ENCODE assay signal across 18 cellular contexts in genomic region chr2:7721413-7721995, GRCh38.
DNase-seq lines count a peak whose midpoint lies in the region; ATAC-seq lines count a peak whose summit lies in the region.
"Had no signal": no experiment of that assay in that cellular context is flagged by ENCODE, and none has a peak within 500 bp of the region (broad histone marks: within the 10 kb centered on the region; RNA-seq: fewer than 3 reads in every experiment).

No MANE protein-coding gene starts in this region.

- peak overlapping the region; percentile 90 for H3K4me3 Mint-ChIP-seq in activated CD8-positive, alpha-beta memory T cell treated with anti-CD3 and anti-CD28 coated beads, Interleukin-2, amount 10 ng/mL, durations not matched to agents 7 days and 5 days
- H3K4me3 Mint-ChIP-seq in T-cell (peak overlapping the region in 1 of 3 donors; percentile 4), immature natural killer cell (peak overlapping the region in 1 of 5 donors; percentile 76)
- peak overlapping the region; percentile 42 for H3K4me3 Mint-ChIP-seq in activated T-helper 17 cell treated with anti-CD3 and anti-CD28 coated beads, Interleukin-2, amount 50 U/mL, for 72 hours
- H3K4me3 Mint-ChIP-seq: CD14-positive monocyte had no signal

- H3K27ac Mint-ChIP-seq in activated CD8-positive, alpha-beta memory T cell treated with anti-CD3 and anti-CD28 coated beads, Interleukin-2, amount 10 ng/mL, durations not matched to agents 7 days and 5 days: peak overlapping the region; percentile 97
- H3K27ac Mint-ChIP-seq in T-cell (peak overlapping the region; percentile 75 to 81), immature natural killer cell (peak overlapping the region in 4 of 6 donors; percentile 20 to 98 (median 80))
- no peak overlapping the region for H3K27ac Mint-ChIP-seq in activated T-helper 17 cell treated with anti-CD3 and anti-CD28 coated beads, Interleukin-2, amount 50 U/mL, for 72 hours

- H3K36me3 Mint-ChIP-seq in activated CD8-positive, alpha-beta memory T cell treated with anti-CD3 and anti-CD28 coated beads, Interleukin-2, amount 10 ng/mL, durations not matched to agents 7 days and 5 days: peaks cover 31% of the 10 kb centered on the region
- H3K36me3 Mint-ChIP-seq in T-cell (no peaks in the 10 kb centered on the region), immature natural killer cell (no peaks in the 10 kb centered on the region)
- H3K36me3 Mint-ChIP-seq in activated T-helper 17 cell treated with anti-CD3 and anti-CD28 coated beads, Interleukin-2, amount 50 U/mL, for 72 hours (ENCODE audit: low read depth): no peaks in the 10 kb centered on the region
- H3K36me3 Mint-ChIP-seq: CD14-positive monocyte had no signal

- no peak for ATAC-seq in activated CD8-positive, alpha-beta memory T cell treated with anti-CD3 and anti-CD28 coated beads, Interleukin-2, amount 10 ng/mL, durations not matched to agents 7 days and 5 days
- ATAC-seq in T-cell (replicated peaks in 1 of 4) (no peak), GM21786 (IDR thresholded peaks at IDR 0.05; ENCODE audit: unreplicated experiment) (no peak)
- no peak for ATAC-seq in activated T-helper 17 cell treated with anti-CD3 and anti-CD28 coated beads, Interleukin-2, amount 50 U/mL, for 72 hours (replicated peaks)

- peaks cover 59% of the 10 kb centered on the region for H3K4me1 Mint-ChIP-seq in activated CD8-positive, alpha-beta memory T cell treated with anti-CD3 and anti-CD28 coated beads, Interleukin-2, amount 10 ng/mL, durations not matched to agents 7 days and 5 days
- H3K4me1 Mint-ChIP-seq in T-cell: peaks cover 29 to 47% (median 34%) of the 10 kb centered on the region in 3 donors
- peaks cover 16% of the 10 kb centered on the region for H3K4me1 Mint-ChIP-seq in activated T-helper 17 cell treated with anti-CD3 and anti-CD28 coated beads, Interleukin-2, amount 50 U/mL, for 72 hours
- H3K4me1 Mint-ChIP-seq in immature natural killer cell: peaks cover 49 to 53% of the 10 kb centered on the region in 2 donors

- CTCF ChIA-PET in activated CD8-positive, alpha-beta memory T cell treated with anti-CD3 and anti-CD28 coated beads, Interleukin-2, amount 10 ng/mL, durations not matched to agents 7 days and 5 days (lab: Charles Lee): interaction anchor here (0.7 to 2.5 kb wide), 2 partner anchors 12 to 959 kb away, joined by 3 to 7 read pairs; no protein-coding TSS in a partner anchor
- CTCF ChIA-PET in T-cell (lab: Charles Lee): interaction anchor here in 1 of 2 donors (0.6 kb wide), 1 partner anchor 98 kb away, joined by 3 read pairs; no protein-coding TSS in a partner anchor

- POLR2A ChIA-PET in T-cell (lab: Charles Lee): interaction anchor here in 1 of 2 donors (1.2 kb wide), 1 partner anchor 960 kb away, joined by 3 read pairs; no protein-coding TSS in a partner anchor

- peaks cover 3% of the 10 kb centered on the region for H3K9me3 Mint-ChIP-seq in activated CD8-positive, alpha-beta memory T cell treated with anti-CD3 and anti-CD28 coated beads, Interleukin-2, amount 10 ng/mL, durations not matched to agents 7 days and 5 days (ENCODE audit: low read depth)
- H3K9me3 Mint-ChIP-seq in T-cell (no peaks in the 10 kb centered on the region), immature natural killer cell (no peaks in the 10 kb centered on the region)
- no peaks in the 10 kb centered on the region for H3K9me3 Mint-ChIP-seq in activated T-helper 17 cell treated with anti-CD3 and anti-CD28 coated beads, Interleukin-2, amount 50 U/mL, for 72 hours
- H3K9me3 Mint-ChIP-seq: CD14-positive monocyte had no signal

- H3K27me3 Mint-ChIP-seq in activated CD8-positive, alpha-beta memory T cell treated with anti-CD3 and anti-CD28 coated beads, Interleukin-2, amount 10 ng/mL, durations not matched to agents 7 days and 5 days: no peaks in the 10 kb centered on the region
- H3K27me3 Mint-ChIP-seq in T-cell: no peaks in the 10 kb centered on the region
- no peaks in the 10 kb centered on the region for H3K27me3 Mint-ChIP-seq in activated T-helper 17 cell treated with anti-CD3 and anti-CD28 coated beads, Interleukin-2, amount 50 U/mL, for 72 hours
- H3K27me3 Mint-ChIP-seq in immature natural killer cell (ENCODE audit: low read depth in 3 of 3): peaks cover 2 to 8% (median 5%) of the 10 kb centered on the region in 3 donors

- no peak for DNase-seq in activated CD8-positive, alpha-beta memory T cell treated with anti-CD3 and anti-CD28 coated beads, Interleukin-2, amount 10 ng/mL, durations not matched to agents 7 days and 5 days
- DNase-seq in activated CD8-positive, alpha-beta memory T cell treated with anti-CD3 and anti-CD28 coated beads for 24 hours: no peak
- DNase-seq in T-cell (no peak), immature natural killer cell (no peak), occipital lobe (lab: John Stamatoyannopoulos, UW) (no peak), NOMO-1 treated with dmso at 0.1 percent for 144 hours (lab: John Stamatoyannopoulos, UW; ENCODE audit: unreplicated experiment) (no peak)
- DNase-seq: 8988T, Caco-2, DMS153, MV-4-11, NCI-H187, NCI-H2227 treated with DMSO at 0.1 percent for 48 hours, NCI-H510A treated with DMSO at 0.1 percent for 48 hours, PC-9, SIG-M5 had no signal
